1 cellular context compared by ENCODE assay signal in the genomic region with DNA sequence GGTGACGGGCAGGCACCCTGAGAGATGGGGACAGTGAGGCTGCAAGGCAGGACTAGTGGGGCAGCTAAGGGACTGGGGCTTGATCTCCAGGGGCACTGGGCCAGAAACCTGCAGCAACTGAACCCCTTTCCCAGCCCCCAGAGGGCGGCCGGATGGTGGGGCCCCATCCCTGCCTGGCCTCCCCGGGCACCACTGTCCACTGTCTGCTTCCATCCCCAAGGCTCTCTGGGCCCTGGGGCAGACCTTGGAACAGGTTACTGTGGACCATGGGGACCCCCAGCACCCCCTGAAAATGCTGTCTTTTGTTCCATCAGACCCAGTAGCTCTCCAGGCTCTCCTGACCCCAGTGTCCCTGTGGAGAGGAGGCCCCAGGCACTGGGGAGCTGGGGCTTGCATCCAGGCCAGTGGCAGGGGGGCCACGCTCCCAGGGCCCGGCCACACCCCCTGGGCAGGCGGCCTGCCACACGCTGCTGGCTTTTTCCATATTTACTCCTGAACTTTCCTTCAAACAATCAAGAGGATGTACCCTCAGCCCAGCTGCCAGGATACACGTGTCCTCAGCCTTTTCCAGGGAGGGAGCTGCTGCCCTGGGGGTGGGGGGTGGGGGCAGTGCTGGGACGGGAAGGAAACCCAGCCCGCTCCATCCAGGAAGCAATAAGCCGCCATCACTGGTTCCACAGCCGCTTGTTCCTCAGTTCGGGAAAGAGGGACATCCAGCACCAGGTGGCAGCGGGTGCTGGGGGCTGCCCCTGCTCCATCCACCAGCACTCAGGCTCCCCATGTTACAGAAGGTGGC.
TF ChIP-seq lines count a peak whose summit lies in the region.

No MANE protein-coding gene starts in this region.

TF ChIP-seq in WTC11, 78 proteins besides CTCF, POLR2A, EP300 and RAD21 (continued from another document):
- TF ChIP-seq, protein P1, sequence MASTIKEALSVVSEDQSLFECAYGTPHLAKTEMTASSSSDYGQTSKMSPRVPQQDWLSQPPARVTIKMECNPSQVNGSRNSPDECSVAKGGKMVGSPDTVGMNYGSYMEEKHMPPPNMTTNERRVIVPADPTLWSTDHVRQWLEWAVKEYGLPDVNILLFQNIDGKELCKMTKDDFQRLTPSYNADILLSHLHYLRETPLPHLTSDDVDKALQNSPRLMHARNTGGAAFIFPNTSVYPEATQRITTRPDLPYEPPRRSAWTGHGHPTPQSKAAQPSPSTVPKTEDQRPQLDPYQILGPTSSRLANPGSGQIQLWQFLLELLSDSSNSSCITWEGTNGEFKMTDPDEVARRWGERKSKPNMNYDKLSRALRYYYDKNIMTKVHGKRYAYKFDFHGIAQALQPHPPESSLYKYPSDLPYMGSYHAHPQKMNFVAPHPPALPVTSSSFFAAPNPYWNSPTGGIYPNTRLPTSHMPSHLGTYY (CRISPR knock-in tag; IDR thresholded peaks at IDR 0.05), result no peak
- TF ChIP-seq, protein P2, sequence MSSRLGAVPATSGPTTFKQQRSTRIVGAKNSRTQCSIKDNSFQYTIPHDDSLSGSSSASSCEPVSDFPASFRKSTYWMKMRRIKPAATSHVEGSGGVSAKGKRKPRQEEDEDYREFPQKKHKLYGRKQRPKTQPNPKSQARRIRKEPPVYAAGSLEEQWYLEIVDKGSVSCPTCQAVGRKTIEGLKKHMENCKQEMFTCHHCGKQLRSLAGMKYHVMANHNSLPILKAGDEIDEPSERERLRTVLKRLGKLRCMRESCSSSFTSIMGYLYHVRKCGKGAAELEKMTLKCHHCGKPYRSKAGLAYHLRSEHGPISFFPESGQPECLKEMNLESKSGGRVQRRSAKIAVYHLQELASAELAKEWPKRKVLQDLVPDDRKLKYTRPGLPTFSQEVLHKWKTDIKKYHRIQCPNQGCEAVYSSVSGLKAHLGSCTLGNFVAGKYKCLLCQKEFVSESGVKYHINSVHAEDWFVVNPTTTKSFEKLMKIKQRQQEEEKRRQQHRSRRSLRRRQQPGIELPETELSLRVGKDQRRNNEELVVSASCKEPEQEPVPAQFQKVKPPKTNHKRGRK (CRISPR knock-in tag; IDR thresholded peaks at IDR 0.05; ENCODE audit: borderline replicate concordance), result no peak
- TF ChIP-seq ZNF263 (CRISPR knock-in tag; IDR thresholded peaks at IDR 0.05; ENCODE audit: low read depth) (no peak), JAZF1 (CRISPR knock-in tag; IDR thresholded peaks at IDR 0.05) (no peak), ETV6 (CRISPR knock-in tag; IDR thresholded peaks at IDR 0.05) (no peak), OVOL2 (CRISPR knock-in tag; IDR thresholded peaks at IDR 0.05; ENCODE audit: borderline replicate concordance) (no peak), ZNF671 (CRISPR knock-in tag; IDR thresholded peaks at IDR 0.05) (no peak), TP53 (CRISPR knock-in tag; IDR thresholded peaks at IDR 0.05) (no peak), ZBTB21 (CRISPR knock-in tag; IDR thresholded peaks at IDR 0.05; ENCODE audit: borderline replicate concordance) (no peak)
- TF ChIP-seq, protein P3, sequence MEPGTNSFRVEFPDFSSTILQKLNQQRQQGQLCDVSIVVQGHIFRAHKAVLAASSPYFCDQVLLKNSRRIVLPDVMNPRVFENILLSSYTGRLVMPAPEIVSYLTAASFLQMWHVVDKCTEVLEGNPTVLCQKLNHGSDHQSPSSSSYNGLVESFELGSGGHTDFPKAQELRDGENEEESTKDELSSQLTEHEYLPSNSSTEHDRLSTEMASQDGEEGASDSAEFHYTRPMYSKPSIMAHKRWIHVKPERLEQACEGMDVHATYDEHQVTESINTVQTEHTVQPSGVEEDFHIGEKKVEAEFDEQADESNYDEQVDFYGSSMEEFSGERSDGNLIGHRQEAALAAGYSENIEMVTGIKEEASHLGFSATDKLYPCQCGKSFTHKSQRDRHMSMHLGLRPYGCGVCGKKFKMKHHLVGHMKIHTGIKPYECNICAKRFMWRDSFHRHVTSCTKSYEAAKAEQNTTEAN (CRISPR knock-in tag; IDR thresholded peaks at IDR 0.05), result no peak
- TF ChIP-seq, protein P4, sequence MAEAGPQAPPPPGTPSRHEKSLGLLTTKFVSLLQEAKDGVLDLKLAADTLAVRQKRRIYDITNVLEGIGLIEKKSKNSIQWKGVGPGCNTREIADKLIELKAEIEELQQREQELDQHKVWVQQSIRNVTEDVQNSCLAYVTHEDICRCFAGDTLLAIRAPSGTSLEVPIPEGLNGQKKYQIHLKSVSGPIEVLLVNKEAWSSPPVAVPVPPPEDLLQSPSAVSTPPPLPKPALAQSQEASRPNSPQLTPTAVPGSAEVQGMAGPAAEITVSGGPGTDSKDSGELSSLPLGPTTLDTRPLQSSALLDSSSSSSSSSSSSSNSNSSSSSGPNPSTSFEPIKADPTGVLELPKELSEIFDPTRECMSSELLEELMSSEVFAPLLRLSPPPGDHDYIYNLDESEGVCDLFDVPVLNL (CRISPR knock-in tag; IDR thresholded peaks at IDR 0.05; ENCODE audit: borderline replicate concordance, low read depth), result no peak
- TF ChIP-seq, protein P5, sequence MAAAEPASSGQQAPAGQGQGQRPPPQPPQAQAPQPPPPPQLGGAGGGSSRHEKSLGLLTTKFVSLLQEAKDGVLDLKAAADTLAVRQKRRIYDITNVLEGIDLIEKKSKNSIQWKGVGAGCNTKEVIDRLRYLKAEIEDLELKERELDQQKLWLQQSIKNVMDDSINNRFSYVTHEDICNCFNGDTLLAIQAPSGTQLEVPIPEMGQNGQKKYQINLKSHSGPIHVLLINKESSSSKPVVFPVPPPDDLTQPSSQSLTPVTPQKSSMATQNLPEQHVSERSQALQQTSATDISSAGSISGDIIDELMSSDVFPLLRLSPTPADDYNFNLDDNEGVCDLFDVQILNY (CRISPR knock-in tag; IDR thresholded peaks at IDR 0.05), result no peak
- TF ChIP-seq, protein P6, sequence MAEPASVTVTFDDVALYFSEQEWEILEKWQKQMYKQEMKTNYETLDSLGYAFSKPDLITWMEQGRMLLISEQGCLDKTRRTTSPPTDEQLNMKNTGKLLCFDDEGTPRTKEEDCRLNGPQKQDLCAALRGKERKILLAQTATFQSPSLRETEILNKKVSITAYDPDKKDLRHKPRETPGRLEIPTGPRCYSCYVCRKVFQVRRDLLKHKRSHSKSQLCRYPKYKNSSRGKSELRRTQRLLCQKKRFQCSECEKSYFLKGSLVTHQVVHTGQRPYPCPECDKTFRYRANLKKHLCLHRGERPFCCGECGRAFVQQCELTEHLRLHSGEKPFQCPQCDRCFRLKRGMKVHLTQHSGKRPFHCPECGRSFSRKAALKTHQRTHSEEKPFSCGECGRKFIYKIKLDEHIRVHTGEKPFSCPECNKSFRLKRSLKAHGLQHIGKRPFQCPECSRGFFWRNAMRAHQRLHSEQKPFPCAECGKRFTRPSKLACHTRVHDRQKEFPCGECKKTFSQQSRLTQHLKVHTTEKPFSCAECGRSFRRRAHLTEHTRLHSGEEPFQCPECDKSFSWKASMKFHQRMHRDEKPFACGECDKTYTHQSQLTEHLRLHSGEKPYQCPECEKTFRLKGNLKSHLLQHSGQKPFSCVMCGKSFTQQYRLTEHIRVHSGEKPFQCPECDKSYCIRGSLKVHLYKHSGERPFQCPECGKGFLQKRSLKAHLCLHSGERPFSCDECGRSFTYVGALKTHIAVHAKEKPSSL (CRISPR knock-in tag; conservative IDR thresholded peaks at IDR 0.05), result no peak
